ENCODE assay signal across 8 cellular contexts in the genomic region with DNA sequence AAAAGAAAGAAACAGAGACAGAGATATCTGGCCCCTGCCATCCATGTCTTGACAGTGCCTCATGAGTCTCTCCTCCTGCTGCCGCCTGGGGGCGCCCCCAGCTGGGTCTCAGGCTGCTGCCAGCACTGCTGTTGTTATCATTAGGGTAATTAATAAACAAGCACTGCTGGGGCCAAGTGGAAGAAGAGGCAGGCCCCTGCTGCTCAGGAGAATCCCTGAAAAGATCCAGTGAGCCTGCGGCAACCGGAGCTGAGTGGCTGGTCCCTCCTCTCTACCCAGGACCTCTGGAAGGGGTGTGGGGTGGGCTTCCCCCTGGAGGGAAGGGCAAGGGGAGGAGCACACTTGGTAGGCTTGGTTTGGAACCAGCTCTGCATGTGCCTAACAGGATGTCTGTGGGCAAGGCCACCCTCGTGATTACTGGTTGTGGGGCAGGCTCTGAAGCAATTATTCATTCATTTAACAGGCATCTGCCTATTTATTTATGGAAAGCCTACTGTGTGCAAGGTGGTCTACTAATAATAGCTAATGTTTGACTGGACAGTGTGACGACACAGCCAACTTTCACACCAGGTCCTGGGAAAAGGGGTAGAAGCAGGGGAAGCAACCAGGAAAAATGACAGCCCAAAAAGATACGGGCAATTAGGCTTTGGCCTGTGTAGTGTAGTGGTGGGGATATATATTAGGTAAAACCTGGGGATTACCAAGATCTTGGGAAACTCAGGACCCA.
A peak's percentile ranks its signal among the peaks of the same experiment; 100 is the strongest.
DNase-seq lines count a peak whose midpoint lies in the region; ATAC-seq lines count a peak whose summit lies in the region.

No MANE protein-coding gene starts in this region.

- H3K36me3 Mint-ChIP-seq in memory B cell: peaks cover 2% of the 10 kb centered on the region

- ATAC-seq in HG03097 (IDR thresholded peaks at IDR 0.05; ENCODE audit: low FRiP score, unreplicated experiment) (peak; percentile 68), memory B cell (ENCODE audit: low read depth) (peak; percentile 74), GM19397 (IDR thresholded peaks at IDR 0.05; ENCODE audit: unreplicated experiment) (no peak)

- peaks cover 23% of the 10 kb centered on the region for H3K4me1 Mint-ChIP-seq in memory B cell

- H3K27me3 Mint-ChIP-seq in memory B cell: peaks cover 25% of the 10 kb centered on the region

- DNase-seq in DMS53 (lab: John Stamatoyannopoulos, UW) (peak; percentile 85), NCI-H82 treated with DMSO at 0.1 percent for 48 hours (lab: John Stamatoyannopoulos, UW; ENCODE audit: unreplicated experiment) (peak; percentile 53), memory B cell (ENCODE audit: low spot score in 2 of 2) (peak; percentile 53 to 55)
- peak; percentile 87 for DNase-seq in activated CD8-positive, alpha-beta memory T cell treated with anti-CD3 and anti-CD28 coated beads for 24 hours
- DNase-seq in effector CD8-positive, alpha-beta T cell (lab: John Stamatoyannopoulos, UW): peak; percentile 57
- peak; percentile 55 for DNase-seq in stimulated activated CD8-positive, alpha-beta memory T cell treated with anti-CD3 and anti-CD28 coated beads, Interleukin-12 subunit alpha, Interleukin-12 subunit beta, amount 100 ng/mL, for 4 hours (ENCODE audit: low read depth)

- peak overlapping the region; percentile 95 for H3K4me3 Mint-ChIP-seq in memory B cell

- H3K9me3 Mint-ChIP-seq in memory B cell: no peaks in the 10 kb centered on the region

- no peak overlapping the region for H3K27ac Mint-ChIP-seq in memory B cell
